ENCODE assay signal across 9 cellular contexts in the genomic region with DNA sequence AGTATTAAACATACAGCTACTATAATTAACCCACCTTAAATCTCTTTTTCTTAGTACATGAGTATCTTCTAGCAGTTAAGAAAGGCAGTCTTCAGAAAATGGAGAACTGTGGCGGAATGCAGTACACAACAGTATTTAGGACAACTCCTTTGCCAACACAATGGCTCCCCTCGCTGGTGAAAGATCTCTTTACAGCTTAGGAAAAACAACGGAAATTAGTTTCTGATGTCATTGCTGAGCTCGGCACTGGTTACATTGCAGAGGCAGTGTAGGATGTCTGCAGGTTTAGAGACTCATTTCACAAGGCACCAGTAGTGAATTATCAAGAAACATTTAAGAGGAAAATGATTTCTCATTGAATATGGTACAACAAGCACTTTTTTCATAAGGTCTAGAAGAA. TPM values are rescaled to one million over a fixed set of nuclear protein-coding genes. Genes with fewer than 3 reads are reported as not detected.
A peak's percentile ranks its signal among the peaks of the same experiment; 100 is the strongest.
DNase-seq lines count a peak whose midpoint lies in the region; ATAC-seq and TF ChIP-seq lines count a peak whose summit lies in the region.
"Had no signal": no experiment of that assay in that cellular context is flagged by ENCODE, and none has a peak within 500 bp of the region (broad histone marks: within the 10 kb centered on the region; RNA-seq: fewer than 3 reads in every experiment).

No MANE protein-coding gene starts in this region.

- H3K27me3 ChIP-seq in foreskin keratinocyte: no peaks in the 10 kb centered on the region
- H3K27me3 ChIP-seq: BLaER1 treated with 17β-estradiol and CSF1 and Interleukin-3, amounts not matched to agents 10 nM and 100 nM had no signal

- peak; percentile 80 for ATAC-seq in foreskin keratinocyte
- ATAC-seq in HG03196 (IDR thresholded peaks at IDR 0.05; ENCODE audit: unreplicated experiment): no peak

- peak; percentile 12 for DNase-seq in NCI-H1436 (lab: John Stamatoyannopoulos, UW)
- DNase-seq in NCI-H1436 treated with DMSO at 0.1 percent for 48 hours (lab: John Stamatoyannopoulos, UW): no peak
- DNase-seq in Kasumi-1 (lab: John Stamatoyannopoulos, UW): peak; percentile 88 to 93
- peak; percentile 22 to 41 for DNase-seq in activated CD4-positive, alpha-beta T cell treated with anti-CD3 and anti-CD28 coated beads for 4 hours
- peak in 1 of 2 donors; percentile 19 for DNase-seq in foreskin keratinocyte
- peak; percentile 33 for DNase-seq in pulmonary artery endothelial cell (ENCODE audit: low read depth, low spot score)
- no peak for DNase-seq in NCI-H774 (lab: John Stamatoyannopoulos, UW)

- TF ChIP-seq CTCF in foreskin keratinocyte (conservative IDR thresholded peaks at IDR 0.05): peak; percentile 58

- no peak overlapping the region for H3K27ac ChIP-seq in foreskin keratinocyte
- H3K27ac ChIP-seq: BLaER1 treated with 17β-estradiol and CSF1 and Interleukin-3, amounts not matched to agents 10 nM and 100 nM had no signal

- H3K4me1 ChIP-seq in foreskin keratinocyte: no peaks in the 10 kb centered on the region

RNA-seq across cellular contexts. Expression of a gene that starts 43.4 kb away (rescaled TPM):
- 172 and 175 TPM in 2 replicates for total RNA-seq in foreskin keratinocyte
- polyA plus RNA-seq in foreskin keratinocyte: 190 and 200 TPM in 2 replicates
- total RNA-seq in pulmonary artery endothelial cell: 102 and 109 TPM in 2 replicates

Comparison
In these comparisons a context has a peak if more than half of its experiments do, and no peak if none do; other contexts are left out.
1. DNase-seq: peak in NCI-H1436 (single experiment), Kasumi-1 (2 of 2), activated CD4-positive, alpha-beta T cell treated with anti-CD3 and anti-CD28 coated beads for 4 hours (2 of 2) and pulmonary artery endothelial cell (single experiment); none in NCI-H1436 treated with DMSO at 0.1 percent for 48 hours (single experiment) and NCI-H774 (single experiment).